ENCODE assay signal across 8 cellular contexts in the genomic region with DNA sequence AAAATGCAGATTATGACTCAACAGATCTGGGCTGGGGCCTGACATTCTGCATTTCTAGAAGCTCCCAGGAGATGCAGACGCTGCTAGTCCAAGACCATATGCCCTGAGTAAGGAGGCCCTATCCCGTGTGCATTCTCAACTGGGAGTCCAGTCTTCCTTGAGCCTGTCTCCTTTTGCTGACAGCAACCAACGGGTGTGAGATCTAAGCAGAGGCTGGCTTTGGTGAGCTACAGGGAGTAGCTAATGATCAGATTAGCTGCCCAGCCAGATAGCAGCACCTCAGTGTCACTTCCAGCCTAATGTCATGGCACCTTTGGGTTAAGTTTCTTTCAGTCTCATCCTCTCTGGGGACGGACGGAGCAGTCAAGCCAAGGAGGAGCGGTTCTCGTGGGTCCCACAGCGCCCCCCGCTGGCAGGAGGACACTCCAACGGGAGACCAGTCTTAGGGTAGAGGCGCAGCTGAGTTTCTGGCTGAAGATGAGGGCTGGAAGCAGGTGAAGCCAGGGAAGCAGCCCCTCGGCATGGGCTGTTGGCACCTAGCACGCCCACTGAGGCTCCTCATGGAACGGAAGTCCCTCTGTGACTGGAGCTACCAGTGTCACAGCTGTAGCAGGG.
DNase-seq lines count a peak whose midpoint lies in the region; ATAC-seq and TF ChIP-seq lines count a peak whose summit lies in the region.

No MANE protein-coding gene starts in this region.

- H2AFZ ChIP-seq in PC-3 (ENCODE audit: low read length), result no peak overlapping the region

- DNase-seq in cardiac muscle cell (ENCODE audit: low read depth in 1 of 2, low spot score in 1 of 2), result peak in 1 of 2 donors; percentile 26
- no peak for DNase-seq in Right ventricle myocardium superior
- no peak for DNase-seq in PC-3
- DNase-seq in foreskin fibroblast, result no peak
- peak; percentile 44 for DNase-seq in stimulated activated naive CD8-positive, alpha-beta T cell treated with anti-CD3 and anti-CD28 coated beads, Interleukin-15, Interleukin-2, amounts not matched to agents 100 U/mL and 50 U/mL, for 24 hours
- no peak for DNase-seq in effector CD8-positive, alpha-beta T cell (lab: John Stamatoyannopoulos, UW)
- DNase-seq in ascending aorta (ENCODE audit: low spot score in 2 of 2), result no peak

- no peak overlapping the region for H3K27ac ChIP-seq in cardiac muscle cell
- H3K27ac ChIP-seq in PC-3 (ENCODE audit: low read length), result no peak overlapping the region
- H3K27ac ChIP-seq in ascending aorta, result no peak overlapping the region

- intact Hi-C loops in Right ventricle myocardium superior (cut with DNase I) (no loop called here), PC-3 (cut with micrococcal nuclease) (no loop called here), ascending aorta (cut with DNase I) (no loop called here)

- H3K36me3 ChIP-seq in cardiac muscle cell (no peaks in the 10 kb centered on the region), PC-3 (ENCODE audit: low read depth, low read length) (no peaks in the 10 kb centered on the region), ascending aorta (no peaks in the 10 kb centered on the region)

- no peaks in the 10 kb centered on the region for H3F3A ChIP-seq in PC-3 (ENCODE audit: low read length, unreplicated experiment)

- TF ChIP-seq CTCF in cardiac muscle cell (IDR thresholded peaks at IDR 0.05; ENCODE audit: low read depth, low read length), result peak; percentile 41
- peak; percentile 49 for TF ChIP-seq CTCF in PC-3 (conservative IDR thresholded peaks at IDR 0.05; ENCODE audit: low read depth, low read length)
- peak; percentile 12 for TF ChIP-seq CTCF in foreskin fibroblast (IDR thresholded peaks at IDR 0.05; ENCODE audit: low read depth, low read length)
- no peak for TF ChIP-seq CTCF in ascending aorta (IDR thresholded peaks at IDR 0.05)

- POLR2A ChIA-PET in PC-3 (lab: Charles Lee; ENCODE audit: unreplicated experiment), result no interaction called here

- H3K9me3 ChIP-seq in cardiac muscle cell (ENCODE audit: low read depth), result no peaks in the 10 kb centered on the region
- H3K9me3 ChIP-seq in PC-3 (ENCODE audit: low read length), result no peaks in the 10 kb centered on the region
- H3K9me3 ChIP-seq in ascending aorta, result no peaks in the 10 kb centered on the region

- no peaks in the 10 kb centered on the region for H3K79me2 ChIP-seq in PC-3 (ENCODE audit: low read length)

- no peaks in the 10 kb centered on the region for H4K20me1 ChIP-seq in PC-3 (ENCODE audit: low read length)

- H3K27me3 ChIP-seq in cardiac muscle cell (no peaks in the 10 kb centered on the region), PC-3 (ENCODE audit: low read length) (no peaks in the 10 kb centered on the region), ascending aorta (no peaks in the 10 kb centered on the region)

- no peak overlapping the region for H3K4me3 ChIP-seq in cardiac muscle cell
- H3K4me3 ChIP-seq in PC-3 (ENCODE audit: low read length), result no peak overlapping the region
- H3K4me3 ChIP-seq in foreskin fibroblast (ENCODE audit: low read depth in 1 of 2, low read length in 2 of 2), result no peak overlapping the region
- no peak overlapping the region for H3K4me3 ChIP-seq in ascending aorta

- BruUV-seq in PC-3 (replicated peaks; lab: Mats Ljungman, UMichigan), result no TSS peak

- no peaks in the 10 kb centered on the region for H3K9me2 ChIP-seq in PC-3 (replicated peaks; ENCODE audit: low read length)

- no peak overlapping the region for H3K4me2 ChIP-seq in PC-3 (ENCODE audit: low read length)

- no peak for ATAC-seq in Right ventricle myocardium superior (ENCODE audit: poor library complexity)
- ATAC-seq in PC-3, result no peak
- ATAC-seq in stimulated activated naive CD8-positive, alpha-beta T cell treated with anti-CD3 and anti-CD28 coated beads, Interleukin-15, Interleukin-2, amounts not matched to agents 100 U/mL and 50 U/mL, for 24 hours, result no peak
- no peak for ATAC-seq in GM18511 (IDR thresholded peaks at IDR 0.05; ENCODE audit: unreplicated experiment)

- H3K9ac ChIP-seq in PC-3 (ENCODE audit: low read length), result no peak overlapping the region

- CTCF ChIA-PET in PC-3 (lab: Charles Lee), result no interaction called here

- H3K4me1 ChIP-seq in cardiac muscle cell (ENCODE audit: low read depth) (no peaks in the 10 kb centered on the region), PC-3 (ENCODE audit: insufficient read depth, low read length) (peaks cover 12% of the 10 kb centered on the region), ascending aorta (peaks cover 2 to 23% of the 10 kb centered on the region in 2 donors)

Comparison
In these comparisons a context has a peak if more than half of its experiments do, and no peak if none do; other contexts are left out.
1. CTCF ChIP-seq: peak in cardiac muscle cell (single experiment), PC-3 (single experiment) and foreskin fibroblast (single experiment); none in ascending aorta (0 of 3).